ENCODE assay signal across 9 cellular contexts in the genomic region with DNA sequence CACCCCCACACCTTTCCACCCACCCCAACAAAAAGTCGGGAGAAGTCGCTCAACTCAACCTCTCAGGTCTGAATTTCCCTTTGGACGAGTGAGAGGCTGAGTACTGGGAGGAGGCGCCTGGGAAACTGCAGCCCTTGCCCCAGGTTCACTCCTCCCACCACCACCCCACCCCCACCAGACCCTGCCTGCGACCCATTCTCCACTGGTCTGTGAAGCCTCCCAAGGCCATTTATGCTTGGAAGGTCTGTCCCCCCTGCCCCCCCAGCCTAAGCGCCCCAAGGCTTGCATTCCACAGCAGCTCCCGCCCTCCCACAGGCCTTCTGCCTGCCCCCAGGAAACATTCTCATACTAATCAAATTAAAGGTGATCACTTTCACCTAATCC. TPM values are rescaled to one million over a fixed set of nuclear protein-coding genes. Genes with fewer than 3 reads are reported as not detected.
DNase-seq lines count a peak whose midpoint lies in the region; ATAC-seq and TF ChIP-seq lines count a peak whose summit lies in the region.
"Had no signal": no experiment of that assay in that cellular context is flagged by ENCODE, and none has a peak within 500 bp of the region (broad histone marks: within the 10 kb centered on the region; RNA-seq: fewer than 3 reads in every experiment).

No MANE protein-coding gene starts in this region.

- H4K20me1 ChIP-seq in GM23338 (replicated peaks; ENCODE audit: insufficient read depth) = no peaks in the 10 kb centered on the region

- no peaks in the 10 kb centered on the region for H3K79me2 ChIP-seq in GM23338 (replicated peaks; ENCODE audit: insufficient read depth)

- POLR2A ChIA-PET in CD4-positive, alpha-beta memory T cell (lab: Charles Lee; ENCODE audit: partially characterized antibody) = interaction anchor here (1.6 to 3.8 kb wide), 6 partner anchors 9 to 88 kb away, joined by 7 to 66 read pairs (median 10); a partner anchor contains a TSS

- no peaks in the 10 kb centered on the region for H3K27me3 Mint-ChIP-seq in CD4-positive, alpha-beta memory T cell
- H3K27me3 Mint-ChIP-seq in GM23338 (ENCODE audit: insufficient read depth, low read depth, poor library complexity) = peaks cover 8% of the 10 kb centered on the region
- no peaks in the 10 kb centered on the region for H3K27me3 Mint-ChIP-seq in activated naive CD8-positive, alpha-beta T cell treated with anti-CD3 and anti-CD28 coated beads for 36 hours
- no peaks in the 10 kb centered on the region for H3K27me3 Mint-ChIP-seq in natural killer cell treated with Interleukin-12 subunit alpha and Interleukin-12 subunit beta and Interleukin-15 and Interleukin-18, amount 100 ng/mL, for 72 hours

- no peaks in the 10 kb centered on the region for H3K9me3 ChIP-seq in CD4-positive, alpha-beta memory T cell (ENCODE audit: control insufficient read depth in 1 of 2, low read length in 2 of 2)
- H3K9me3 ChIP-seq: Caco-2 had no signal

- H3K4me2 ChIP-seq in GM23338 = no peak overlapping the region

- ATAC-seq in GM23338 (peak; percentile 73), GM21737 (IDR thresholded peaks at IDR 0.05; ENCODE audit: unreplicated experiment) (no peak), GM18519 (IDR thresholded peaks at IDR 0.05; ENCODE audit: low FRiP score, unreplicated experiment) (no peak)
- ATAC-seq in natural killer cell treated with Interleukin-12 subunit alpha and Interleukin-12 subunit beta and Interleukin-15 and Interleukin-18, amount 100 ng/mL, for 72 hours = no peak

- no peaks in the 10 kb centered on the region for H3K9me2 ChIP-seq in GM23338 (ENCODE audit: insufficient read depth)

- no peak overlapping the region for H2AFZ ChIP-seq in GM23338

- peak overlapping the region; percentile 70 for H3K27ac ChIP-seq in CD4-positive, alpha-beta memory T cell (ENCODE audit: low read depth, low read length)
- no peak overlapping the region for H3K27ac ChIP-seq in GM23338 (ENCODE audit: low read depth)

- H3K9me3 Mint-ChIP-seq in CD4-positive, alpha-beta memory T cell = peaks cover 0 to 4% (median 0%) of the 10 kb centered on the region in 8 donors
- no peaks in the 10 kb centered on the region for H3K9me3 Mint-ChIP-seq in GM23338
- H3K9me3 Mint-ChIP-seq in activated naive CD8-positive, alpha-beta T cell treated with anti-CD3 and anti-CD28 coated beads for 36 hours = no peaks in the 10 kb centered on the region
- no peaks in the 10 kb centered on the region for H3K9me3 Mint-ChIP-seq in natural killer cell treated with Interleukin-12 subunit alpha and Interleukin-12 subunit beta and Interleukin-15 and Interleukin-18, amount 100 ng/mL, for 72 hours

- H3K36me3 Mint-ChIP-seq in CD4-positive, alpha-beta memory T cell = peaks cover 0 to 14% of the 10 kb centered on the region in 2 donors
- H3K36me3 Mint-ChIP-seq in GM23338 (ENCODE audit: low read depth) = no peaks in the 10 kb centered on the region
- H3K36me3 Mint-ChIP-seq in activated naive CD8-positive, alpha-beta T cell treated with anti-CD3 and anti-CD28 coated beads for 36 hours = peaks cover 9% of the 10 kb centered on the region
- H3K36me3 Mint-ChIP-seq in natural killer cell treated with Interleukin-12 subunit alpha and Interleukin-12 subunit beta and Interleukin-15 and Interleukin-18, amount 100 ng/mL, for 72 hours = no peaks in the 10 kb centered on the region

- H3F3A ChIP-seq in GM23338 (replicated peaks; ENCODE audit: low read depth) = no peaks in the 10 kb centered on the region

- H3K4me3 Mint-ChIP-seq in CD4-positive, alpha-beta memory T cell = peak overlapping the region; percentile 88 to 96 (median 92)
- no peak overlapping the region for H3K4me3 Mint-ChIP-seq in GM23338
- peak overlapping the region; percentile 59 for H3K4me3 Mint-ChIP-seq in activated naive CD8-positive, alpha-beta T cell treated with anti-CD3 and anti-CD28 coated beads for 36 hours
- H3K4me3 Mint-ChIP-seq in natural killer cell treated with Interleukin-12 subunit alpha and Interleukin-12 subunit beta and Interleukin-15 and Interleukin-18, amount 100 ng/mL, for 72 hours = peak overlapping the region; percentile 93

- no peak for TF ChIP-seq CTCF in GM23338 (conservative IDR thresholded peaks at IDR 0.05; ENCODE audit: low read depth in 2 of 2)

- CTCF ChIA-PET in CD4-positive, alpha-beta memory T cell (lab: Charles Lee; ENCODE audit: partially characterized antibody) = interaction anchor here (1.2 to 6.8 kb wide), 3 partner anchors 9 to 155 kb away, joined by 3 to 163 read pairs (median 7); no protein-coding TSS in a partner anchor

- no peaks in the 10 kb centered on the region for H3K27me3 ChIP-seq in CD4-positive, alpha-beta memory T cell (ENCODE audit: insufficient read depth, low read length)
- H3K27me3 ChIP-seq in GM23338 (ENCODE audit: insufficient read depth) = no peaks in the 10 kb centered on the region

- peaks cover 7% of the 10 kb centered on the region for H3K36me3 ChIP-seq in CD4-positive, alpha-beta memory T cell (ENCODE audit: insufficient read depth, low read length)
- no peaks in the 10 kb centered on the region for H3K36me3 ChIP-seq in GM23338 (ENCODE audit: insufficient read depth)

- intact Hi-C loops in CD4-positive, alpha-beta memory T cell (cut with micrococcal nuclease) = loop anchor here (2.0 kb wide), 1 partner anchor 88 kb away; a partner anchor contains a TSS

- no peak for DNase-seq in CD4-positive, alpha-beta memory T cell
- DNase-seq in GM23338 (ENCODE audit: low spot score) (peak; percentile 34), AG20443 (ENCODE audit: low spot score) (no peak), retina (no peak)
- DNase-seq in activated naive CD8-positive, alpha-beta T cell treated with anti-CD3 and anti-CD28 coated beads for 36 hours = no peak
- no peak for DNase-seq in natural killer cell treated with Interleukin-12 subunit alpha and Interleukin-12 subunit beta and Interleukin-15 and Interleukin-18, amount 100 ng/mL, for 72 hours (ENCODE audit: low spot score)
- DNase-seq: Caco-2 had no signal

- H3K4me1 Mint-ChIP-seq in CD4-positive, alpha-beta memory T cell = peaks cover 26 to 88% (median 68%) of the 10 kb centered on the region in 4 donors
- H3K4me1 Mint-ChIP-seq in GM23338 = peaks cover 28% of the 10 kb centered on the region
- peaks cover 57% of the 10 kb centered on the region for H3K4me1 Mint-ChIP-seq in activated naive CD8-positive, alpha-beta T cell treated with anti-CD3 and anti-CD28 coated beads for 36 hours
- peaks cover 55 to 79% of the 10 kb centered on the region in 2 donors for H3K4me1 Mint-ChIP-seq in natural killer cell treated with Interleukin-12 subunit alpha and Interleukin-12 subunit beta and Interleukin-15 and Interleukin-18, amount 100 ng/mL, for 72 hours (ENCODE audit: low read depth in 2 of 2)

- H3K27ac Mint-ChIP-seq in CD4-positive, alpha-beta memory T cell = peak overlapping the region; percentile 88 to 98 (median 95)
- H3K27ac Mint-ChIP-seq in GM23338 = no peak overlapping the region
- H3K27ac Mint-ChIP-seq in activated naive CD8-positive, alpha-beta T cell treated with anti-CD3 and anti-CD28 coated beads for 36 hours = peak overlapping the region; percentile 81
- H3K27ac Mint-ChIP-seq in natural killer cell treated with Interleukin-12 subunit alpha and Interleukin-12 subunit beta and Interleukin-15 and Interleukin-18, amount 100 ng/mL, for 72 hours = peak overlapping the region; percentile 86 to 96

- H3K4me3 ChIP-seq in CD4-positive, alpha-beta memory T cell (ENCODE audit: low read length in 2 of 2) = peak overlapping the region in 1 of 2 donors; percentile 72
- H3K4me3 ChIP-seq in GM23338 = no peak overlapping the region

- peaks cover 78% of the 10 kb centered on the region for H3K4me1 ChIP-seq in CD4-positive, alpha-beta memory T cell (ENCODE audit: insufficient read depth, low read length)
- peaks cover 3% of the 10 kb centered on the region; the same call in 1 of the 2 replicates for H3K4me1 ChIP-seq in GM23338 (ENCODE audit: insufficient read depth)
- H3K4me1 ChIP-seq: Caco-2 had no signal

TF ChIP-seq in GM23338, 12 proteins besides CTCF, POLR2A, EP300 and RAD21:
- TF ChIP-seq STAT1 (IDR thresholded peaks at IDR 0.05; ENCODE audit: unreplicated experiment) = no peak

RNA-seq across cellular contexts. Expression of a gene that starts 27.2 kb away (rescaled TPM):
- total RNA-seq in CD4-positive, alpha-beta memory T cell = 10 to 100 TPM; 29.8 to 31.3 TPM
- polyA plus RNA-seq in CD4-positive, alpha-beta memory T cell = 10 to 100 TPM in 1 of 2 donors, 1 to 10 TPM in 1; 7.4 to 18.6 TPM
- 1.6 and 1.8 TPM in 2 replicates for total RNA-seq in GM23338 (2014; rRNA removed; shearing (Covaris generic))
- polyA plus RNA-seq in GM23338 (2016; fragmentation: Nextera tagmentation; extraction: Ambion mirVana) = 0.42 and 0.50 TPM in 2 replicates
- total RNA-seq in activated naive CD8-positive, alpha-beta T cell treated with anti-CD3 and anti-CD28 coated beads for 36 hours = 10 to 100 TPM; 17.3 to 17.6 TPM
- total RNA-seq in natural killer cell treated with Interleukin-12 subunit alpha and Interleukin-12 subunit beta and Interleukin-15 and Interleukin-18, amount 100 ng/mL, for 72 hours = 10 to 100 TPM; 38.8 to 71.0 TPM
